ENCODE assay signal across 8 cellular contexts in genomic region chr11:75031224-75031753, GRCh38.
DNase-seq lines count a peak whose midpoint lies in the region; ATAC-seq and TF ChIP-seq lines count a peak whose summit lies in the region.

No MANE protein-coding gene starts in this region.

- no peak for TF ChIP-seq POLR2A in GM18505 (IDR thresholded peaks at IDR 0.05; ENCODE audit: borderline replicate concordance, extremely low read depth, insufficient read depth, insufficient read length)

- ATAC-seq in GM18858 (IDR thresholded peaks at IDR 0.05; ENCODE audit: unreplicated experiment) (no peak), GM18505 (IDR thresholded peaks at IDR 0.05; ENCODE audit: unreplicated experiment) (no peak)

- DNase-seq in GM04503 (ENCODE audit: low read depth) (peak; percentile 39), SW480 (ENCODE audit: low spot score) (peak; percentile 16), fibroblast of the conjunctiva (ENCODE audit: low read depth) (peak; percentile 18), skeletal muscle cell (ENCODE audit: low read depth) (peak; percentile 56), NCI-H82 treated with DMSO at 0.1 percent for 48 hours (lab: John Stamatoyannopoulos, UW; ENCODE audit: unreplicated experiment) (no peak), NCI-H345 (lab: John Stamatoyannopoulos, UW) (no peak)

- H3K4me3 ChIP-seq in skeletal muscle cell (ENCODE audit: low read depth, low read length) = no peak overlapping the region

Comparison
In these comparisons a context has a peak if more than half of its experiments do, and no peak if none do; other contexts are left out.
1. DNase-seq: peak in GM04503 (single experiment), SW480 (single experiment), fibroblast of the conjunctiva (single experiment) and skeletal muscle cell (single experiment); none in NCI-H82 treated with DMSO at 0.1 percent for 48 hours (single experiment) and NCI-H345 (single experiment).